Comparison of ENCODE assay signal across 14 cellular contexts in genomic region chr17:50100480-50100883, GRCh38. TPM values are rescaled to one million over a fixed set of nuclear protein-coding genes. Genes with fewer than 3 reads are reported as not detected.
DNase-seq lines count a peak whose midpoint lies in the region; ATAC-seq and TF ChIP-seq lines count a peak whose summit lies in the region.
"Had no signal": no experiment of that assay in that cellular context is flagged by ENCODE, and none has a peak within 500 bp of the region (broad histone marks: within the 10 kb centered on the region; RNA-seq: fewer than 3 reads in every experiment).

No MANE protein-coding gene starts in this region.

- H3K79me2 ChIP-seq in PC-9 (ENCODE audit: low read depth): peaks cover 10% of the 10 kb centered on the region; the same call in 1 of the 2 replicates

- H3K9ac ChIP-seq in duodenal mucosa (ENCODE audit: low read depth in 1 of 2, low read length in 2 of 2): peak overlapping the region; percentile 25 to 45
- peak overlapping the region; percentile 36 to 45 for H3K9ac ChIP-seq in mucosa of rectum (ENCODE audit: low read depth in 1 of 2, low read length in 2 of 2)

- H4K20me1 ChIP-seq in PC-9 (ENCODE audit: insufficient read depth): peaks cover 6% of the 10 kb centered on the region; the same call in 1 of the 2 replicates

- POLR2A ChIA-PET in PC-9 (lab: Charles Lee; ENCODE audit: unreplicated experiment): no interaction called here

- 76 to 83% methylated on average over 5 of the region's 5 CpGs for WGBS in thyroid gland, 2 donors

- H2AFZ ChIP-seq in PC-9: no peak overlapping the region

- TF ChIP-seq CTCF in PC-9 (conservative IDR thresholded peaks at IDR 0.05) (no peak), thyroid gland (IDR thresholded peaks at IDR 0.05) (no peak)

- CTCF ChIA-PET in PC-9 (lab: Charles Lee): interaction anchor here (0.9 kb wide), 1 partner anchor 13 kb away, joined by 3 read pairs; no protein-coding TSS in a partner anchor

- H3K4me3 ChIP-seq in PC-9: no peak overlapping the region
- H3K4me3 ChIP-seq in duodenal mucosa (ENCODE audit: low read depth in 1 of 2, low read length in 2 of 2): peak overlapping the region; percentile 13 to 44
- peak overlapping the region; percentile 21 to 56 for H3K4me3 ChIP-seq in mucosa of rectum (ENCODE audit: low read length in 2 of 2)
- H3K4me3 ChIP-seq in thyroid gland (replicated peaks in 1 of 3): no peak overlapping the region
- H3K4me3 ChIP-seq: SJSA1 had no signal

- H3K27ac ChIP-seq in PC-9 (no peak overlapping the region), duodenal mucosa (ENCODE audit: low read depth, low read length) (peak overlapping the region; percentile 23), mucosa of rectum (ENCODE audit: low read depth in 2 of 2, low read length in 2 of 2) (peak overlapping the region; percentile 90 to 96), thyroid gland (peak overlapping the region; percentile 22 to 86 (median 84))
- H3K27ac ChIP-seq: SJSA1 had no signal

- H3K4me2 ChIP-seq in PC-9: peak overlapping the region; percentile 61

- intact Hi-C loops in PC-9 (cut with micrococcal nuclease; ENCODE audit: unreplicated experiment): no loop called here
- intact Hi-C loops in thyroid gland (cut with DNase I): no loop called here

- ATAC-seq in HG02981 (IDR thresholded peaks at IDR 0.05; ENCODE audit: unreplicated experiment): no peak

- peaks cover 34% of the 10 kb centered on the region for H3F3A ChIP-seq in PC-9 (ENCODE audit: insufficient read depth, low read depth)

- H3K27me3 ChIP-seq in PC-9 (ENCODE audit: insufficient read depth, low read depth) (no peaks in the 10 kb centered on the region), duodenal mucosa (ENCODE audit: control insufficient read depth in 1 of 2, insufficient read depth in 2 of 2, low read length in 2 of 2) (no peaks in the 10 kb centered on the region), mucosa of rectum (ENCODE audit: control insufficient read depth in 2 of 2, insufficient read depth in 2 of 2, low read length in 2 of 2) (no peaks in the 10 kb centered on the region), thyroid gland (no peaks in the 10 kb centered on the region)
- H3K27me3 ChIP-seq: SJSA1 had no signal

- no peak for TF ChIP-seq POLR2A in thyroid gland (IDR thresholded peaks at IDR 0.05)

- no peaks in the 10 kb centered on the region for H3K9me3 ChIP-seq in PC-9 (ENCODE audit: insufficient read depth, low read depth)
- H3K9me3 ChIP-seq in duodenal mucosa (ENCODE audit: control insufficient read depth in 1 of 2, low read length in 2 of 2): no peaks in the 10 kb centered on the region
- H3K9me3 ChIP-seq in mucosa of rectum (ENCODE audit: control insufficient read depth in 2 of 2, low read length in 2 of 2): no peaks in the 10 kb centered on the region
- H3K9me3 ChIP-seq in thyroid gland: no peaks in the 10 kb centered on the region
- H3K9me3 ChIP-seq: SJSA1 had no signal

- no peaks in the 10 kb centered on the region for H3K9me2 ChIP-seq in PC-9 (ENCODE audit: insufficient read depth)

- peaks cover 42% of the 10 kb centered on the region for H3K4me1 ChIP-seq in PC-9 (replicated peaks; ENCODE audit: insufficient read depth)
- H3K4me1 ChIP-seq in duodenal mucosa (ENCODE audit: control insufficient read depth in 1 of 2, insufficient read depth in 2 of 2, low read length in 2 of 2): peaks cover 69 to 72% of the 10 kb centered on the region in 2 donors
- peaks cover 66 to 67% of the 10 kb centered on the region in 2 donors for H3K4me1 ChIP-seq in mucosa of rectum (ENCODE audit: control insufficient read depth in 2 of 2, insufficient read depth in 2 of 2, low read length in 2 of 2)
- H3K4me1 ChIP-seq in thyroid gland: peaks cover 38 to 43% of the 10 kb centered on the region in 2 donors

- BruUV-seq in PC-9 (replicated peaks; lab: Mats Ljungman, UMichigan): no TSS peak

- peak in 1 of 2 experiments; percentile 75 for DNase-seq in PC-9
- DNase-seq in thyroid gland: no peak
- no peak for DNase-seq in Ammon's horn (ENCODE audit: low spot score)
- DNase-seq in stimulated activated naive CD4-positive, alpha-beta T cell (lab: John Stamatoyannopoulos, UW): no peak
- DNase-seq: activated T-cell treated with anti-CD3 and anti-CD28 coated beads, Interleukin-2, amount 50 U/mL, for 1 hour; erythroblast; NCI-H1048; NCI-H524; stimulated activated CD4-positive, alpha-beta T cell treated with anti-CD3 and anti-CD28 coated beads, Interleukin-1b, Interleukin-23, amount 100 ng/mL, for 48 hours had no signal

- no peaks in the 10 kb centered on the region for H3K36me3 ChIP-seq in PC-9 (ENCODE audit: low read depth)
- peaks cover 17 to 37% of the 10 kb centered on the region in 2 donors for H3K36me3 ChIP-seq in duodenal mucosa (ENCODE audit: control insufficient read depth in 1 of 2, insufficient read depth in 2 of 2, low read length in 2 of 2)
- peaks cover 21 to 33% of the 10 kb centered on the region in 2 donors for H3K36me3 ChIP-seq in mucosa of rectum (ENCODE audit: control insufficient read depth in 2 of 2, insufficient read depth in 2 of 2, low read length in 2 of 2)
- H3K36me3 ChIP-seq in thyroid gland: peaks cover 5 to 20% of the 10 kb centered on the region in 2 donors

RNA-seq across cellular contexts. Expression of gene PDK2, which starts 5.3 kb away (rescaled TPM):
- total RNA-seq in PC-9 (2021) (38.6 and 58.7 TPM in 2 replicates), thyroid gland (10 to 100 TPM; 42.5 to 79.3 (median 64.5) TPM)

RNA-seq across cellular contexts. Expression of gene SAMD14, which starts 29.5 kb away (rescaled TPM):
- total RNA-seq in PC-9 (2021) (0.17 and 0.73 TPM in 2 replicates), thyroid gland (under 1 TPM; 0.24 to 0.81 (median 0.58) TPM)
- total RNA-seq: HT1080 had no signal

RNA-seq across cellular contexts. Expression of gene ITGA3, which starts 44.6 kb away (rescaled TPM):
- total RNA-seq in PC-9 (2021) (291 and 327 TPM in 2 replicates), thyroid gland (100 to 1,000 TPM; 145 to 246 (median 172) TPM)

RNA-seq across cellular contexts. Expression of gene PPP1R9B, which starts 50.0 kb away (rescaled TPM):
- total RNA-seq in PC-9 (2021) (34.0 and 35.8 TPM in 2 replicates), thyroid gland (10 to 100 TPM; 28.6 to 37.2 (median 31.9) TPM)

Comparison
In these comparisons a context has a peak if more than half of its experiments do, and no peak if none do; other contexts are left out.
1. H3K4me3 ChIP-seq: peak in duodenal mucosa (2 of 2) and mucosa of rectum (2 of 2); none in PC-9 (single experiment) and thyroid gland (0 of 3).